In the genomic region with DNA sequence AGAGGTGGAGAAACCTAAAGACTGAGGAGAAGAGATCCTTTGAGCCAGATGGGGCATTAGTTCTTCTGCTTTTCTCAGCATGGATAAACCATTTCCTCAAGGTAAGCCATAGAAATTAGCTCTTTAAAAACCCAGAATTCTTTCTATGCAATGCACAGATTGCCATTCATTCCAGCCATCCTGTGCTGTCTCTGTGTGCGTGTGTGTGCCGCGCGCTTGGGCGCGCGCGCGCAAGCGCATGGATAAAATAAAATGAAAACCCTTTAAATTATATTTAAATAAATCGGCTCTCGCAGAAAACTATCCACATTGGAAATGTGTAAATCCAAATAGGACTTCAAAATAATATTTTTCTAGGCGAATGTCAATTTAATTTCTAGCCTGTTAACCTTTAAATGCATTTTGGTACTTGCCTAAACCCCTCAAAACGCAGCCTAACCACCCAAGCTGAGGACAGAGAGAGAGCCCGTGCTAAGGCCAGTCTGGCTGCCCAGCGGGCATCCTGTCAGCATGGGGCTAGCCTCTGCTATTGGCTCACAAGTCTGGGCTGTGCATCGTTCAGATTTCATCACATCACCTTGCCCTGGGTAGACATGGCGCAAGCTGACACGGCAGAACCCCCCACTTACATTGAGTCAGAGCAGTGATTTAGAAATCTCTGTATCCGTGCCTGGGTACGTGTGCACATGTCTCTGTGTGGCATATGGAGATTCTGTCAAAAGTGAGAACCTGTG, we compare ENCODE assay signal across 8 cellular contexts.
A peak's percentile ranks its signal among the peaks of the same experiment; 100 is the strongest.
DNase-seq lines count a peak whose midpoint lies in the region; ATAC-seq and TF ChIP-seq lines count a peak whose summit lies in the region.

No MANE protein-coding gene starts in this region.

- no peaks in the 10 kb centered on the region for H3K27me3 Mint-ChIP-seq in activated T-cell treated with anti-CD3 and anti-CD28 coated beads, Interleukin-2, amount 50 U/mL, for 4 hours (ENCODE audit: low read depth)

- H3K27me3 ChIP-seq in ascending aorta (no peaks in the 10 kb centered on the region), tibial artery (no peaks in the 10 kb centered on the region)

- H3K4me3 ChIP-seq in ascending aorta (peak overlapping the region; percentile 21 to 66), tibial artery (peak overlapping the region; percentile 53 to 56)

- peak overlapping the region in 1 of 2 donors; percentile 71 for H3K27ac ChIP-seq in ascending aorta
- H3K27ac ChIP-seq in tibial artery: no peak overlapping the region

- peaks cover 4% of the 10 kb centered on the region for H3K4me1 Mint-ChIP-seq in activated T-cell treated with anti-CD3 and anti-CD28 coated beads, Interleukin-2, amount 50 U/mL, for 4 hours (ENCODE audit: low read depth)

- no peaks in the 10 kb centered on the region for H3K4me1 ChIP-seq in ascending aorta
- H3K4me1 ChIP-seq in tibial artery: peaks cover 0 to 2% (median 0%) of the 10 kb centered on the region in 4 donors

- H3K9me3 Mint-ChIP-seq in activated T-cell treated with anti-CD3 and anti-CD28 coated beads, Interleukin-2, amount 50 U/mL, for 4 hours: peaks cover 2% of the 10 kb centered on the region

- H3K36me3 ChIP-seq in ascending aorta (no peaks in the 10 kb centered on the region), tibial artery (no peaks in the 10 kb centered on the region)

- DNase-seq in activated T-cell treated with anti-CD3 and anti-CD28 coated beads, Interleukin-2, amount 50 U/mL, for 4 hours: no peak
- no peak for DNase-seq in activated T-cell treated with anti-CD3 and anti-CD28 coated beads, Interleukin-2, amount 50 U/mL, for 48 hours
- no peak for DNase-seq in ascending aorta (ENCODE audit: low spot score in 2 of 2)
- peak; percentile 17 for DNase-seq in inferior parietal cortex (ENCODE audit: extremely low spot score)
- DNase-seq in tibial artery: no peak
- DNase-seq in mesenteric fat pad (ENCODE audit: low spot score): no peak
- DNase-seq in SHP77 treated with DMSO at 0.1 percent for 48 hours (lab: John Stamatoyannopoulos, UW): no peak

- intact Hi-C loops in ascending aorta (cut with DNase I): loop anchor here (5.0 kb wide), 2 partner anchors 36 to 551 kb away; a partner anchor contains a TSS
- intact Hi-C loops in tibial artery (cut with DNase I; ENCODE audit: low total_unique reads): no loop called here

- H3K9me3 ChIP-seq in ascending aorta: no peaks in the 10 kb centered on the region
- H3K9me3 ChIP-seq in tibial artery: no peaks in the 10 kb centered on the region

- H3K36me3 Mint-ChIP-seq in activated T-cell treated with anti-CD3 and anti-CD28 coated beads, Interleukin-2, amount 50 U/mL, for 4 hours (ENCODE audit: insufficient read depth): no peaks in the 10 kb centered on the region

- ATAC-seq in activated T-cell treated with anti-CD3 and anti-CD28 coated beads, Interleukin-2, amount 50 U/mL, for 4 hours: no peak
- ATAC-seq in HG03196 (IDR thresholded peaks at IDR 0.05; ENCODE audit: unreplicated experiment): no peak

- TF ChIP-seq CTCF in ascending aorta (IDR thresholded peaks at IDR 0.05) (no peak), tibial artery (IDR thresholded peaks at IDR 0.05) (no peak)

- H3K4me3 Mint-ChIP-seq in activated T-cell treated with anti-CD3 and anti-CD28 coated beads, Interleukin-2, amount 50 U/mL, for 4 hours: peak overlapping the region; percentile 65
